ENCODE assay signal across 18 cellular contexts in the genomic region with DNA sequence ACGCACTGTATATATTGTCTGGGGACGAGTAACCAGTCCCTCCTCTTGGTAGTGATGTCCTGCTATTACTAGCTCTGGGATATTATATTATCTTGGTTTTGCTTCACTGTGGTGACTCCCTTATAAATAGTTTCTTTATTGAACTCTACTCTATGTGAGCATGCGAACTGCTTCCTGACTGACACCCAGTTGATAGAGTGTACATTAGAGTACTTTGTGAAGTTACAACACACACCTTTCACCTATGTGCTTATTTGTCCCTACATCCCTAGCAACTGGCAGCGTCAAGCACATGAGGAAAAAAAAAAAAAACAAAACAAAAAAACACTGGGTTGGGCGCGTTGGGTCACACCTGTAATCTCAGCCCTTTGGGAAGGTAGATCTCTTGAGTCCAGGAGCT.
A peak's percentile ranks its signal among the peaks of the same experiment; 100 is the strongest.
DNase-seq lines count a peak whose midpoint lies in the region; ATAC-seq and TF ChIP-seq lines count a peak whose summit lies in the region.
"Had no signal": no experiment of that assay in that cellular context is flagged by ENCODE, and none has a peak within 500 bp of the region (broad histone marks: within the 10 kb centered on the region; RNA-seq: fewer than 3 reads in every experiment).

No MANE protein-coding gene starts in this region.

- H3K9me3 Mint-ChIP-seq in immature natural killer cell, result peaks cover 0 to 2% (median 0%) of the 10 kb centered on the region in 6 donors
- no peaks in the 10 kb centered on the region for H3K9me3 Mint-ChIP-seq in stimulated activated naive B cell treated with anti-CD40 and anti-IgM and Interleukin-4, amounts not matched to agents 10 μg/mL and 1 μg/mL and 100 μg/mL, for 72 hours
- H3K9me3 Mint-ChIP-seq: CD8-positive, alpha-beta T cell had no signal

- H3K27me3 ChIP-seq in mucosa of rectum (ENCODE audit: control insufficient read depth in 2 of 2, insufficient read depth in 2 of 2, low read length in 2 of 2) (no peaks in the 10 kb centered on the region), BE2C (no peaks in the 10 kb centered on the region)
- H3K27me3 ChIP-seq: BLaER1 had no signal

- H3K36me3 Mint-ChIP-seq in immature natural killer cell, result no peaks in the 10 kb centered on the region
- H3K36me3 Mint-ChIP-seq in stimulated activated naive B cell treated with anti-CD40 and anti-IgM and Interleukin-4, amounts not matched to agents 10 μg/mL and 1 μg/mL and 100 μg/mL, for 72 hours, result no peaks in the 10 kb centered on the region
- H3K36me3 Mint-ChIP-seq: CD4-positive, CD25-positive, alpha-beta regulatory T cell; CD8-positive, alpha-beta T cell had no signal

- no peak for TF ChIP-seq CTCF in BE2C (IDR thresholded peaks at IDR 0.05; ENCODE audit: low read depth, low read length)

- H3K4me3 ChIP-seq in mucosa of rectum (ENCODE audit: low read length in 2 of 2) (no peak overlapping the region), BE2C (ENCODE audit: low read depth, low read length) (no peak overlapping the region)
- H3K4me3 ChIP-seq: BLaER1, GM23248 had no signal

- H3K27me3 Mint-ChIP-seq in immature natural killer cell (ENCODE audit: low read depth in 3 of 3), result peaks cover 0 to 10% (median 1%) of the 10 kb centered on the region in 3 donors
- peaks cover 0 to 2% of the 10 kb centered on the region in 2 donors for H3K27me3 Mint-ChIP-seq in stimulated activated naive B cell treated with anti-CD40 and anti-IgM and Interleukin-4, amounts not matched to agents 10 μg/mL and 1 μg/mL and 100 μg/mL, for 72 hours
- H3K27me3 Mint-ChIP-seq: CD4-positive, CD25-positive, alpha-beta regulatory T cell had no signal

- peak overlapping the region; percentile 32 to 41 for H3K27ac ChIP-seq in mucosa of rectum (ENCODE audit: low read depth in 2 of 2, low read length in 2 of 2)
- H3K27ac ChIP-seq: BLaER1, C4-2B, GM23248 had no signal

- peak overlapping the region in 4 of 6 donors; percentile 19 to 47 (median 38) for H3K27ac Mint-ChIP-seq in immature natural killer cell
- H3K27ac Mint-ChIP-seq in stimulated activated naive B cell treated with anti-CD40 and anti-IgM and Interleukin-4, amounts not matched to agents 10 μg/mL and 1 μg/mL and 100 μg/mL, for 72 hours, result peak overlapping the region; percentile 48
- H3K27ac Mint-ChIP-seq: CD4-positive, CD25-positive, alpha-beta regulatory T cell; CD8-positive, alpha-beta T cell had no signal

- no peak overlapping the region for H3K9ac ChIP-seq in mucosa of rectum (ENCODE audit: low read depth in 1 of 2, low read length in 2 of 2)
- H3K9ac ChIP-seq: BLaER1, GM23248 had no signal

- H3K4me1 Mint-ChIP-seq in immature natural killer cell, result peaks cover 36 to 41% of the 10 kb centered on the region in 2 donors
- peaks cover 28 to 46% of the 10 kb centered on the region in 2 donors for H3K4me1 Mint-ChIP-seq in stimulated activated naive B cell treated with anti-CD40 and anti-IgM and Interleukin-4, amounts not matched to agents 10 μg/mL and 1 μg/mL and 100 μg/mL, for 72 hours

- H3K9me3 ChIP-seq in mucosa of rectum (ENCODE audit: control insufficient read depth in 2 of 2, low read length in 2 of 2) (no peaks in the 10 kb centered on the region), BE2C (no peaks in the 10 kb centered on the region)
- H3K9me3 ChIP-seq: BLaER1, Caco-2 had no signal

- ATAC-seq in stimulated activated naive B cell treated with anti-CD40 and anti-IgM and Interleukin-4, amounts not matched to agents 10 μg/mL and 1 μg/mL and 100 μg/mL, for 72 hours (replicated peaks), result no peak
- ATAC-seq: CD8-positive, alpha-beta T cell had no signal

- DNase-seq in NCI-H460 (ENCODE audit: extremely low read depth, low read depth) (peak; percentile 38), immature natural killer cell (no peak), kidney glomerular epithelial cell (lab: John Stamatoyannopoulos, UW) (no peak), SKM-1 treated with dmso at 0.1 percent for 144 hours (lab: John Stamatoyannopoulos, UW; ENCODE audit: unreplicated experiment) (no peak), HPDE6-E6E7 (ENCODE audit: extremely low spot score) (no peak), BE2C (no peak)
- DNase-seq in stimulated activated naive B cell treated with anti-CD40 and anti-IgM and Interleukin-4, amounts not matched to agents 10 μg/mL and 1 μg/mL and 100 μg/mL, for 72 hours, result no peak
- DNase-seq: Caco-2; CD4-positive, CD25-positive, alpha-beta regulatory T cell; CD8-positive, alpha-beta T cell; DMS153; DND-41; GM23248; H7; HCEC 1CT had no signal

- no peaks in the 10 kb centered on the region for H3K36me3 ChIP-seq in mucosa of rectum (ENCODE audit: control insufficient read depth in 2 of 2, insufficient read depth in 2 of 2, low read length in 2 of 2)
- no peaks in the 10 kb centered on the region for H3K36me3 ChIP-seq in BE2C
- H3K36me3 ChIP-seq: BLaER1 had no signal

- peak overlapping the region in 4 of 5 donors; percentile 34 to 61 (median 54) for H3K4me3 Mint-ChIP-seq in immature natural killer cell
- H3K4me3 Mint-ChIP-seq in stimulated activated naive B cell treated with anti-CD40 and anti-IgM and Interleukin-4, amounts not matched to agents 10 μg/mL and 1 μg/mL and 100 μg/mL, for 72 hours, result no peak overlapping the region
- H3K4me3 Mint-ChIP-seq: CD4-positive, CD25-positive, alpha-beta regulatory T cell; CD8-positive, alpha-beta T cell had no signal

- H3K4me1 ChIP-seq in mucosa of rectum (ENCODE audit: control insufficient read depth in 2 of 2, insufficient read depth in 2 of 2, low read length in 2 of 2) (peaks cover 0 to 21% of the 10 kb centered on the region in 2 donors), BE2C (no peaks in the 10 kb centered on the region)
- H3K4me1 ChIP-seq: BLaER1 had no signal

Comparison
In these comparisons a context has a peak if more than half of its experiments do, and no peak if none do; other contexts are left out.
1. H3K4me3 Mint-ChIP-seq: peak in immature natural killer cell (4 of 5); none in stimulated activated naive B cell treated with anti-CD40 and anti-IgM and Interleukin-4, amounts not matched to agents 10 μg/mL and 1 μg/mL and 100 μg/mL, for 72 hours (0 of 2).